1 cellular context compared by ENCODE assay signal in genomic region chr2:106129592-106129991, GRCh38.
TF ChIP-seq lines count a peak whose summit lies in the region.

No MANE protein-coding gene starts in this region.

TF ChIP-seq in SK-N-SH treated with all-trans-retinoic acid at 6 μM for 48 hours, 23 proteins besides CTCF, POLR2A, EP300 and RAD21 (continued from another document):
- TF ChIP-seq ZC3H10 (CRISPR knock-in tag; IDR thresholded peaks at IDR 0.05) = no peak
